ENCODE assay signal across 2 cellular contexts in genomic region chr1:211133841-211134669, GRCh38.
TF ChIP-seq lines count a peak whose summit lies in the region.

TSS of gene KCNH1 (minus strand) at chr1:211134148. CDS start at chr1:211133945, 203 bp downstream.

TF ChIP-seq in HCT116, 20 proteins besides CTCF, POLR2A, EP300 and RAD21 (continued from another document):
- TF ChIP-seq CEBPB (IDR thresholded peaks at IDR 0.05; ENCODE audit: low read depth) (no peak), SP1 (IDR thresholded peaks at IDR 0.05; ENCODE audit: low read depth) (no peak), REST (IDR thresholded peaks at IDR 0.05; ENCODE audit: low read depth) (no peak), YY1 (IDR thresholded peaks at IDR 0.05; ENCODE audit: extremely low read depth, insufficient replicate concordance, low read depth, low read length) (peak; percentile 47), ZBTB33 (IDR thresholded peaks at IDR 0.05; ENCODE audit: extremely low read depth, insufficient replicate concordance, low read length) (no peak), FOSL1 (IDR thresholded peaks at IDR 0.05; ENCODE audit: low read depth) (no peak), ZNF274 (IDR thresholded peaks at IDR 0.05; ENCODE audit: low read depth, low read length) (no peak), SIN3A (IDR thresholded peaks at IDR 0.05; ENCODE audit: low read depth) (no peak), EGR1 (IDR thresholded peaks at IDR 0.05; ENCODE audit: low read depth) (no peak), ZFX (IDR thresholded peaks at IDR 0.05) (peak; percentile 22; the same call in 1 of the 2 replicates), EZH2phosphoT487 (IDR thresholded peaks at IDR 0.05; ENCODE audit: borderline replicate concordance) (no peak), TCF7L2 (IDR thresholded peaks at IDR 0.05; ENCODE audit: borderline replicate concordance, extremely low read depth, insufficient read depth, insufficient read length) (no peak), SRF (IDR thresholded peaks at IDR 0.05; ENCODE audit: low read depth) (no peak), EZH2 (IDR thresholded peaks at IDR 0.05) (no peak)

TF ChIP-seq in SK-N-SH treated with all-trans-retinoic acid at 6 μM for 48 hours, 23 proteins besides CTCF, POLR2A, EP300 and RAD21 (continued from another document):
- no peak for TF ChIP-seq PPARA (CRISPR knock-in tag; IDR thresholded peaks at IDR 0.05; ENCODE audit: borderline replicate concordance)
- TF ChIP-seq BACH2 (CRISPR knock-in tag; IDR thresholded peaks at IDR 0.05; ENCODE audit: borderline replicate concordance), result no peak
- TF ChIP-seq TCF4 (CRISPR knock-in tag; IDR thresholded peaks at IDR 0.05; ENCODE audit: borderline replicate concordance), result no peak
- no peak for TF ChIP-seq GLIS3 (CRISPR knock-in tag; IDR thresholded peaks at IDR 0.05)
- TF ChIP-seq SNAI2 (CRISPR knock-in tag; IDR thresholded peaks at IDR 0.05), result 0 out of 2 replicates have a peak, but pooled peaks have one; percentile 42
- no peak for TF ChIP-seq POU6F1 (CRISPR knock-in tag; IDR thresholded peaks at IDR 0.05; ENCODE audit: borderline replicate concordance, low read depth)
- TF ChIP-seq ZFP30 (CRISPR knock-in tag; IDR thresholded peaks at IDR 0.05), result no peak
- no peak for TF ChIP-seq CSRNP3 (CRISPR knock-in tag; IDR thresholded peaks at IDR 0.05)
- no peak for TF ChIP-seq ZFP3 (CRISPR knock-in tag; IDR thresholded peaks at IDR 0.05)
- no peak for TF ChIP-seq OSR1 (CRISPR knock-in tag; IDR thresholded peaks at IDR 0.05)
- TF ChIP-seq ZNF70 (CRISPR knock-in tag; IDR thresholded peaks at IDR 0.05), result no peak
- no peak for TF ChIP-seq PATZ1 (CRISPR knock-in tag; IDR thresholded peaks at IDR 0.05; ENCODE audit: borderline replicate concordance)
- peak; percentile 90 for TF ChIP-seq ZNF8 (CRISPR knock-in tag; IDR thresholded peaks at IDR 0.05)
- TF ChIP-seq ESRRG (CRISPR knock-in tag; IDR thresholded peaks at IDR 0.05), result no peak
- TF ChIP-seq RARB (CRISPR knock-in tag; IDR thresholded peaks at IDR 0.05), result no peak
